9 cellular contexts compared by ENCODE assay signal in genomic region chr1:28885982-28886730, GRCh38. TPM values are rescaled to one million over a fixed set of nuclear protein-coding genes. Genes with fewer than 3 reads are reported as not detected.
A peak's percentile ranks its signal among the peaks of the same experiment; 100 is the strongest.
DNase-seq lines count a peak whose midpoint lies in the region; ATAC-seq, FAIRE-seq and TF ChIP-seq lines count a peak whose summit lies in the region.
"Had no signal": no experiment of that assay in that cellular context is flagged by ENCODE, and none has a peak within 500 bp of the region (broad histone marks: within the 10 kb centered on the region; RNA-seq: fewer than 3 reads in every experiment).

No MANE protein-coding gene starts in this region.

- H3K36me3 ChIP-seq in HCT116 (ENCODE audit: control insufficient read depth in 1 of 2, insufficient read depth in 2 of 2, low read length in 2 of 2), result no peaks in the 10 kb centered on the region
- no peaks in the 10 kb centered on the region for H3K36me3 ChIP-seq in ascending aorta
- H3K36me3 ChIP-seq in mucosa of descending colon (ENCODE audit: low read depth), result no peaks in the 10 kb centered on the region
- H3K36me3 ChIP-seq: prostate gland had no signal

- CTCF ChIA-PET in A549 (lab: Yijun Ruan, JAX) (interaction anchor here (0.7 to 1.0 kb wide), 2 partner anchors 9 to 145 kb away, joined by 3 to 5 read pairs; no protein-coding TSS in a partner anchor), HCT116 (lab: Charles Lee) (interaction anchor here (3.0 to 5.5 kb wide), 2 partner anchors 148 to 315 kb away, joined by 59 to 60 read pairs; no protein-coding TSS in a partner anchor)

- DNase-seq in A549 (ENCODE audit: low read depth in 1 of 2, low spot score in 1 of 2) (no peak), HCT116 (ENCODE audit: low read depth, low spot score) (no peak), ascending aorta (ENCODE audit: low spot score in 2 of 2) (no peak), mesothelial cell of epicardium (ENCODE audit: low spot score in 2 of 2, unreplicated experiment in 2 of 2) (no peak), SHP77 treated with DMSO at 0.1 percent for 48 hours (lab: John Stamatoyannopoulos, UW) (no peak), NCI-H2029 treated with DMSO at 0.1 percent for 48 hours (lab: John Stamatoyannopoulos, UW) (no peak), mucosa of descending colon (no peak), COLO668 (lab: John Stamatoyannopoulos, UW; ENCODE audit: unreplicated experiment) (no peak)

- H3K4me1 ChIP-seq in A549 (peaks cover 40% of the 10 kb centered on the region), HCT116 (ENCODE audit: control insufficient read depth in 1 of 2, insufficient read depth in 2 of 2, low read length in 2 of 2) (peaks cover 23 to 56% of the 10 kb centered on the region in 2 experiments), ascending aorta (peaks cover 7 to 24% of the 10 kb centered on the region in 2 donors), mucosa of descending colon (ENCODE audit: low read depth) (peaks cover 20% of the 10 kb centered on the region)
- H3K4me1 ChIP-seq: prostate gland had no signal

- H3K27ac Mint-ChIP-seq in mesothelial cell of epicardium, result peak overlapping the region; percentile 60

- no peaks in the 10 kb centered on the region for H3K27me3 ChIP-seq in HCT116 (ENCODE audit: insufficient read depth, low read length)
- no peaks in the 10 kb centered on the region for H3K27me3 ChIP-seq in ascending aorta

- no peak for TF ChIP-seq EP300 in A549 (IDR thresholded peaks at IDR 0.05)

- H3K9ac ChIP-seq in HCT116 (ENCODE audit: low read length), result no peak overlapping the region

- no peaks in the 10 kb centered on the region for H4K20me1 ChIP-seq in HCT116 (ENCODE audit: insufficient read depth)

- POLR2A ChIA-PET in A549 (lab: Yijun Ruan, JAX) (no interaction called here), HCT116 (lab: Charles Lee) (interaction anchor here (1.3 kb wide), 1 partner anchor 296 kb away, joined by 4 read pairs; the partner anchor contains the start of gene SRSF4)

- peak overlapping the region; percentile 89 for H3K4me3 ChIP-seq in A549
- peak overlapping the region in 1 of 2 experiments; percentile 95; a peak in 2 of 4 replicates for H3K4me3 ChIP-seq in HCT116 (replicated peaks in 1 of 2; ENCODE audit: low read depth in 1 of 2, low read length in 2 of 2)
- H3K4me3 ChIP-seq in ascending aorta, result peak overlapping the region; percentile 90 to 94
- no peak overlapping the region for H3K4me3 ChIP-seq in mucosa of descending colon

- peaks cover 5% of the 10 kb centered on the region; the same call in 1 of the 2 replicates for H3K79me2 ChIP-seq in HCT116 (ENCODE audit: insufficient read depth, low read length)

- no peaks in the 10 kb centered on the region for H3K9me2 ChIP-seq in HCT116 (ENCODE audit: insufficient read depth)

- ATAC-seq in A549, result no peak
- no peak for ATAC-seq in HCT116
- ATAC-seq in mucosa of descending colon, result no peak

- TF ChIP-seq POLR2A in A549 (IDR thresholded peaks at IDR 0.05; ENCODE audit: low read length), result no peak
- no peak for TF ChIP-seq POLR2A in HCT116 (IDR thresholded peaks at IDR 0.05; ENCODE audit: borderline replicate concordance, extremely low read depth, insufficient read depth, insufficient read length)

- no peaks in the 10 kb centered on the region for H3K36me3 Mint-ChIP-seq in mesothelial cell of epicardium

- H2AFZ ChIP-seq in HCT116 (ENCODE audit: low read depth, low read length, poor library complexity, severe bottlenecking), result peak overlapping the region; percentile 59

- FAIRE-seq in A549 (lab: Jason Lieb, UNC), result no peak

- no TSS peak for BruUV-seq in HCT116 (replicated peaks; lab: Mats Ljungman, UMichigan)

- peak overlapping the region; percentile 91 to 96 for H3K27ac ChIP-seq in A549
- no peak overlapping the region for H3K27ac ChIP-seq in HCT116 (ENCODE audit: low read depth, low read length)
- H3K27ac ChIP-seq in ascending aorta, result peak overlapping the region; percentile 62 to 63

- peak overlapping the region; percentile 99 for H3K4me2 ChIP-seq in A549
- H3K4me2 ChIP-seq in HCT116 (ENCODE audit: low read length), result peak overlapping the region; percentile 99

- H3K4me3 Mint-ChIP-seq in mesothelial cell of epicardium, result peak overlapping the region; percentile 79

- H3K9me3 ChIP-seq in A549 (no peaks in the 10 kb centered on the region), HCT116 (ENCODE audit: control insufficient read depth in 1 of 2, insufficient read depth in 1 of 2, low read depth in 1 of 2, low read length in 2 of 2) (no peaks in the 10 kb centered on the region), ascending aorta (no peaks in the 10 kb centered on the region), mucosa of descending colon (no peaks in the 10 kb centered on the region)
- H3K9me3 ChIP-seq: prostate gland had no signal

- RAD21 ChIA-PET in HCT116 (lab: Charles Lee; ENCODE audit: low non-redundant PET in 1 of 2, low total read pairs in 2 of 2, uncharacterized antibody in 2 of 2, unreplicated experiment in 2 of 2), result no interaction called here

- TF ChIP-seq CTCF in A549 (IDR thresholded peaks at IDR 0.05), result no peak
- no peak for TF ChIP-seq CTCF in HCT116 (IDR thresholded peaks at IDR 0.05 in 2 of 3, conservative IDR thresholded peaks at IDR 0.05 in 1 of 3; ENCODE audit: borderline replicate concordance in 1 of 3, insufficient read depth in 1 of 3, low read depth in 2 of 3, low read length in 2 of 3)
- no peak for TF ChIP-seq CTCF in ascending aorta (IDR thresholded peaks at IDR 0.05)
- TF ChIP-seq CTCF in mesothelial cell of epicardium (IDR thresholded peaks at IDR 0.05; ENCODE audit: unreplicated experiment), result no peak
- TF ChIP-seq CTCF in mucosa of descending colon (IDR thresholded peaks at IDR 0.05), result no peak

- no peaks in the 10 kb centered on the region for H3K27me3 Mint-ChIP-seq in mesothelial cell of epicardium (ENCODE audit: low read depth)

- no peak for TF ChIP-seq RAD21 in A549 (conservative IDR thresholded peaks at IDR 0.05 in 1 of 2, IDR thresholded peaks at IDR 0.05 in 1 of 2)
- TF ChIP-seq RAD21 in HCT116 (IDR thresholded peaks at IDR 0.05; ENCODE audit: low read depth), result no peak

- H3K9me3 Mint-ChIP-seq in mesothelial cell of epicardium, result no peaks in the 10 kb centered on the region

- peaks cover 43% of the 10 kb centered on the region for H3K4me1 Mint-ChIP-seq in mesothelial cell of epicardium

- 74% methylated on average over 17 of the region's 17 CpGs for WGBS in A549 (ENCODE audit: missing lambda C conversion rate)

- intact Hi-C loops in HCT116 (cut with micrococcal nuclease) (loop anchor here (2.0 kb wide), 1 partner anchor 295 kb away; the partner anchor contains the start of gene SRSF4), ascending aorta (cut with DNase I) (loop anchor here (2.0 to 10.0 kb wide), 7 partner anchors 239 to 1894 kb away; partner anchors contain the start of genes SESN2, SRSF4, TAF12 and TRNP1), mucosa of descending colon (cut with DNase I, micrococcal nuclease) (loop anchor here in 1 of 2 donors (5.0 kb wide), 1 partner anchor 316 kb away; no protein-coding TSS in a partner anchor)

TF ChIP-seq in A549, 52 proteins besides CTCF, POLR2A, EP300 and RAD21 (continues in another document):
- no peak for TF ChIP-seq HEYL (CRISPR knock-in tag; IDR thresholded peaks at IDR 0.05)
- TF ChIP-seq FOSB (CRISPR knock-in tag; IDR thresholded peaks at IDR 0.05), result no peak
- no peak for TF ChIP-seq BCL3 (IDR thresholded peaks at IDR 0.05)
- TF ChIP-seq SREBF2 (IDR thresholded peaks at IDR 0.05), result no peak
- TF ChIP-seq EHF (CRISPR knock-in tag; IDR thresholded peaks at IDR 0.05), result no peak
- TF ChIP-seq FOXS1 (CRISPR knock-in tag; IDR thresholded peaks at IDR 0.05), result no peak
- no peak for TF ChIP-seq RCOR1 (IDR thresholded peaks at IDR 0.05; ENCODE audit: low read depth, low read length)
- TF ChIP-seq POLR2AphosphoS2 (conservative IDR thresholded peaks at IDR 0.05; ENCODE audit: low read length), result no peak
- TF ChIP-seq NPAS2 (CRISPR knock-in tag; IDR thresholded peaks at IDR 0.05; ENCODE audit: borderline replicate concordance), result no peak

TF ChIP-seq in HCT116, 20 proteins besides CTCF, POLR2A, EP300 and RAD21 (continues in another document):
- TF ChIP-seq ZBTB33 (IDR thresholded peaks at IDR 0.05; ENCODE audit: extremely low read depth, insufficient replicate concordance, low read length) (no peak), EZH2phosphoT487 (IDR thresholded peaks at IDR 0.05; ENCODE audit: borderline replicate concordance) (no peak), ATF3 (IDR thresholded peaks at IDR 0.05) (no peak), CBX3 (IDR thresholded peaks at IDR 0.05; ENCODE audit: low read depth) (no peak), SRF (IDR thresholded peaks at IDR 0.05; ENCODE audit: low read depth) (no peak), CEBPB (IDR thresholded peaks at IDR 0.05; ENCODE audit: low read depth) (no peak), ZFX (IDR thresholded peaks at IDR 0.05) (no peak), EZH2 (IDR thresholded peaks at IDR 0.05) (no peak)

RNA-seq across cellular contexts. Expression of gene EPB41, which starts 28.2 kb away (rescaled TPM):
- polyA plus RNA-seq in A549 (2011; rRNA removed) (12.8 and 15.6 TPM in 2 replicates), A549 (2017; fragmentation: RNase III; extraction: RNeasy Plus Mini Kit Qiagen cat#74134 plus additional on column Dnase treatment) (4.4 to 4.9 TPM (median 4.8 TPM) in 3 replicates)
- polyA plus RNA-seq in A549 (2012; cell fraction: cytosol; rRNA removed), result 2.7 and 3.1 TPM in 2 replicates
- polyA plus RNA-seq in A549 (2012; cell fraction: nucleus; rRNA removed), result 3.2 and 8.2 TPM in 2 replicates
- 11.8 and 18.6 TPM in 2 replicates for polyA minus RNA-seq in A549 (2011; rRNA and poly(A)+ RNA removed)
- total RNA-seq in HCT116 (2021; ENCODE audit: unreplicated experiment) (41.7 TPM), ascending aorta (47.6 TPM), mesothelial cell of epicardium (61.5 to 63.7 TPM (median 62.5 TPM) in 3 replicates), mucosa of descending colon (10 to 100 TPM; 45.8 to 82.2 (median 76.3) TPM)
- 20.1 and 24.2 TPM in 2 replicates for polyA plus RNA-seq in HCT116 (2012)
